In genomic region chr16:22436823-22437652, GRCh38 we compare ENCODE assay signal across 1 cellular context.
TF ChIP-seq lines count a peak whose summit lies in the region.
"Not testable (repeated sequence)": the region's sequence is repeated elsewhere in the genome, so short reads cannot be mapped to it uniquely, and the experiment has no call there.

No MANE protein-coding gene starts in this region.

TF ChIP-seq in HepG2, 621 proteins besides CTCF, POLR2A, EP300 and RAD21 (continued from another document and continues in another):
- peak; percentile 90 for TF ChIP-seq ARID4A (CRISPR knock-in tag; IDR thresholded peaks at IDR 0.05; ENCODE audit: borderline replicate concordance)
- peak; percentile 40; the same call in 1 of the 2 replicates for TF ChIP-seq ZNF704 (CRISPR knock-in tag; IDR thresholded peaks at IDR 0.05; ENCODE audit: borderline replicate concordance)
- TF ChIP-seq ZNF280B (CRISPR knock-in tag; IDR thresholded peaks at IDR 0.05; ENCODE audit: borderline replicate concordance) = peak; percentile 96
- TF ChIP-seq ZNF264 (CRISPR knock-in tag; IDR thresholded peaks at IDR 0.05) = peak; percentile 50; the same call in 1 of the 2 replicates
- peak; percentile 76 for TF ChIP-seq GATAD1 (CRISPR knock-in tag; IDR thresholded peaks at IDR 0.05)
- TF ChIP-seq ZFP36L2 (CRISPR knock-in tag; IDR thresholded peaks at IDR 0.05) = peak; percentile 89; the same call in 1 of the 2 replicates
- TF ChIP-seq SALL2 (CRISPR knock-in tag; IDR thresholded peaks at IDR 0.05) = peak; percentile 91
- TF ChIP-seq RELA (CRISPR knock-in tag; IDR thresholded peaks at IDR 0.05) = peak; percentile 61; the same call in 1 of the 2 replicates
- TF ChIP-seq SOX6, ZBTB40, NONO (IDR thresholded peaks at IDR 0.05): not testable (repeated sequence)
- peak; percentile 64 for TF ChIP-seq SOX6 (CRISPR knock-in tag; IDR thresholded peaks at IDR 0.05)
- TF ChIP-seq ZNF788 (CRISPR knock-in tag; IDR thresholded peaks at IDR 0.05; ENCODE audit: borderline replicate concordance) = peak; percentile 68; the same call in 1 of the 2 replicates
- TF ChIP-seq ZBTB40 (CRISPR knock-in tag; IDR thresholded peaks at IDR 0.05) = peak; percentile 71
- TF ChIP-seq REL (CRISPR knock-in tag; conservative IDR thresholded peaks at IDR 0.05) = peak; percentile 80
- TF ChIP-seq ZNF205 (CRISPR knock-in tag; IDR thresholded peaks at IDR 0.05) = peak; percentile 74; the same call in 1 of the 2 replicates
- peak; percentile 48; the same call in 1 of the 2 replicates for TF ChIP-seq FOXP4 (CRISPR knock-in tag; IDR thresholded peaks at IDR 0.05)
- 0 out of 2 replicates have a peak, but pooled peaks have one; percentile 18 for TF ChIP-seq PRDM4 (CRISPR knock-in tag; IDR thresholded peaks at IDR 0.05; ENCODE audit: borderline replicate concordance)
- TF ChIP-seq NONO (CRISPR knock-in tag; conservative IDR thresholded peaks at IDR 0.05) = 0 out of 2 replicates have a peak, but pooled peaks have one; percentile 35
- peak; percentile 65; the same call in 1 of the 2 replicates for TF ChIP-seq LBX2 (CRISPR knock-in tag; IDR thresholded peaks at IDR 0.05; ENCODE audit: borderline replicate concordance)
- TF ChIP-seq UBTF (CRISPR knock-in tag; IDR thresholded peaks at IDR 0.05) = peak; percentile 98
- peak; percentile 79 for TF ChIP-seq SAFB2 (CRISPR knock-in tag; IDR thresholded peaks at IDR 0.05; ENCODE audit: borderline replicate concordance, low read depth)
- TF ChIP-seq PHF21A (CRISPR knock-in tag; IDR thresholded peaks at IDR 0.05) = peak; percentile 33; the same call in 1 of the 2 replicates
- TF ChIP-seq ATF4 (CRISPR knock-in tag; IDR thresholded peaks at IDR 0.05) = 0 out of 4 replicates have a peak, but pooled peaks of 1 of the 2 experiments have one; percentile 21
